ENCODE assay signal across 9 cellular contexts in genomic region chr6:127255286-127255685, GRCh38.
"Had no signal": no experiment of that assay in that cellular context is flagged by ENCODE, and none has a peak within 500 bp of the region (broad histone marks: within the 10 kb centered on the region; RNA-seq: fewer than 3 reads in every experiment).

No MANE protein-coding gene starts in this region.

- H3K9ac ChIP-seq: GM23248 had no signal

- H3K4me1 ChIP-seq: HAP-1 had no signal

- H3K9me3 ChIP-seq: HAP-1 had no signal

- H3K27me3 Mint-ChIP-seq: IgD-negative memory B cell had no signal

- ATAC-seq: HCT116 had no signal

- H3K36me3 ChIP-seq: HAP-1 had no signal

- H3K36me3 Mint-ChIP-seq: IgD-negative memory B cell had no signal

- H3K4me3 ChIP-seq: GM23248, HAP-1 had no signal

- H2AFZ ChIP-seq: GM23248 had no signal

- H3K27ac Mint-ChIP-seq: HFFc6, IgD-negative memory B cell had no signal

- H3K27ac ChIP-seq: GM23248, HL-60 had no signal

- H3K4me3 Mint-ChIP-seq: HFFc6, IgD-negative memory B cell had no signal

- H3K9me3 Mint-ChIP-seq: HFFc6 had no signal

- H3K4me1 Mint-ChIP-seq: IgD-negative memory B cell had no signal

- DNase-seq: GM23248, GOT3, H7, HFFc6, KBM-7 had no signal
